26 cellular contexts compared by ENCODE assay signal in genomic region chr17:71114911-71115668, GRCh38.
"Had no signal": no experiment of that assay in that cellular context is flagged by ENCODE, and none has a peak within 500 bp of the region (broad histone marks: within the 10 kb centered on the region; RNA-seq: fewer than 3 reads in every experiment).

No MANE protein-coding gene starts in this region.

- H3K27ac ChIP-seq: adrenal gland, VCaP had no signal

- H3K9me3 ChIP-seq: adrenal gland, SK-N-SH had no signal

- DNase-seq: activated CD4-positive, alpha-beta T cell treated with anti-CD3 and anti-CD28 coated beads for 36 hours; activated CD4-positive, alpha-beta T cell treated with anti-CD3 and anti-CD28 coated beads, Interleukin-2, amount 50 U/mL, for 1 hour; activated CD8-positive, alpha-beta memory T cell treated with anti-CD3 and anti-CD28 coated beads, Interleukin-2, amount 50 U/mL, for 4 hours; activated CD8-positive, alpha-beta T cell treated with anti-CD3 and anti-CD28 coated beads for 36 hours; activated naive CD4-positive, alpha-beta T cell treated with anti-CD3 and anti-CD28 coated beads, Interleukin-2, amount 50 U/mL, for 16 hours; activated naive CD8-positive, alpha-beta T cell treated with anti-CD3 and anti-CD28 coated beads, Interleukin-2, amount 10 ng/mL, durations not matched to agents 7 days and 5 days; activated T-cell treated with anti-CD3 and anti-CD28 coated beads, Interleukin-2, amount 50 U/mL, for 72 hours; adrenal gland; anterior cingulate cortex; caudate nucleus; NCI-H1048; NCI-H146; NCI-H187 treated with DMSO at 0.1 percent for 48 hours; NCI-H2171; NCI-H2227 treated with DMSO at 0.1 percent for 48 hours; NCI-H446 treated with DMSO at 0.1 percent for 48 hours; NCI-H526; NCI-H774; NK-92 treated with Interleukin-12 subunit alpha and Interleukin-12 subunit beta, amount 100 ng/mL, for 24 hours; OCI-M1; RPMI8226; SK-N-SH; T-helper 1 cell had no signal

- H3K27me3 ChIP-seq: adrenal gland had no signal

- H3K36me3 ChIP-seq: adrenal gland had no signal

- H3K4me3 ChIP-seq: adrenal gland had no signal

- ATAC-seq: activated CD4-positive, alpha-beta T cell treated with anti-CD3 and anti-CD28 coated beads for 36 hours; activated CD8-positive, alpha-beta T cell treated with anti-CD3 and anti-CD28 coated beads for 36 hours; activated T-cell treated with anti-CD3 and anti-CD28 coated beads, Interleukin-2, amount 50 U/mL, for 72 hours; Panc1; Right ventricle myocardium inferior had no signal

- H3K4me1 ChIP-seq: adrenal gland had no signal
